Comparison of ENCODE assay signal across 8 cellular contexts in the genomic region with DNA sequence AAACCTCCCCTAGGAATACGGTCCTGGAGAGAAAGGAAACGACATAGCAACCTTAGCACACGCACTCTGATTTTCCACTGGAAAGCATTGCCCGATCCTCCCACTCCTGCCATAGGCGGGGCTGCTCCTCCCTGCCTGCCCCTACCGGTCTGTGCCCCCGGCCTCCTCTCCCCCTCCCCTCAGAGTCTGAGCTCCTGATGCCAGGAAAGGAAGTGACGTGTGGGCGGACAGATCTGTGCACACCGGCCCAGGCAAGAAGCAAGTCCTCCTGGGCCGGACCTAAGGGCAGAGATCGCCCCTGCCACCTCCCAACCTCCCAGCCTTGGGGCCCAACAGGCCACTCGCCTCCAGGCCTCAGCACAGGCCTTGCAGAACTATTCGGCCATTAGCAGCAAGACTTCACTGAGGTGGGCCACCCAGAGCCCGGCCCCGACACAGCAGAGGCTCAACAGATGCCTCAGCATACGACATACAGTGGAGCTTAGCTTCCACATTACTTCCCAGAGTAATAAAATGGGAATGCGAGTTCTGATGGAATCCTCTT. TPM values are rescaled to one million over a fixed set of nuclear protein-coding genes. Genes with fewer than 3 reads are reported as not detected.
DNase-seq lines count a peak whose midpoint lies in the region; ATAC-seq, FAIRE-seq and TF ChIP-seq lines count a peak whose summit lies in the region.

No MANE protein-coding gene starts in this region.

- H3K27me3 ChIP-seq in right atrium auricular region, result no peaks in the 10 kb centered on the region

- no peak for TF ChIP-seq CTCF in right atrium auricular region (IDR thresholded peaks at IDR 0.05)

- no peak for FAIRE-seq in HTR-8/SVneo (lab: Jason Lieb, UNC)

- peaks cover 31% of the 10 kb centered on the region for H3K36me3 ChIP-seq in right atrium auricular region

- DNase-seq in HTR-8/SVneo (ENCODE audit: insufficient read length, low spot score), result peak; percentile 23
- no peak for DNase-seq in activated T-cell treated with anti-CD3 and anti-CD28 coated beads, Interleukin-2, amount 50 U/mL, for 4 hours
- DNase-seq in right atrium auricular region (ENCODE audit: low spot score), result no peak
- peak; percentile 65 for DNase-seq in sciatic nerve (ENCODE audit: low spot score)
- DNase-seq in NCI-H524 (lab: John Stamatoyannopoulos, UW), result no peak
- no peak for DNase-seq in central memory CD4-positive, alpha-beta T cell

- H3K36me3 Mint-ChIP-seq in activated T-cell treated with anti-CD3 and anti-CD28 coated beads, Interleukin-2, amount 50 U/mL, for 4 hours (ENCODE audit: insufficient read depth), result peaks cover 10% of the 10 kb centered on the region

- intact Hi-C loops in sciatic nerve (cut with DNase I), result no loop called here

- no peaks in the 10 kb centered on the region for H3K9me3 Mint-ChIP-seq in activated T-cell treated with anti-CD3 and anti-CD28 coated beads, Interleukin-2, amount 50 U/mL, for 4 hours

- peak; percentile 25 to 30 for ATAC-seq in activated T-cell treated with anti-CD3 and anti-CD28 coated beads, Interleukin-2, amount 50 U/mL, for 4 hours
- ATAC-seq in sciatic nerve, result peak; percentile 62
- no peak for ATAC-seq in GM19452 (IDR thresholded peaks at IDR 0.05; ENCODE audit: unreplicated experiment)
- no peak for ATAC-seq in HG02678 (IDR thresholded peaks at IDR 0.05; ENCODE audit: unreplicated experiment)

- H3K27ac ChIP-seq in right atrium auricular region, result peak overlapping the region; percentile 74 to 75

- no peaks in the 10 kb centered on the region for H3K27me3 Mint-ChIP-seq in activated T-cell treated with anti-CD3 and anti-CD28 coated beads, Interleukin-2, amount 50 U/mL, for 4 hours (ENCODE audit: low read depth)

- peaks cover 53% of the 10 kb centered on the region for H3K4me1 Mint-ChIP-seq in activated T-cell treated with anti-CD3 and anti-CD28 coated beads, Interleukin-2, amount 50 U/mL, for 4 hours (ENCODE audit: low read depth)

- peaks cover 0 to 59% of the 10 kb centered on the region in 2 donors for H3K4me1 ChIP-seq in right atrium auricular region

- no peak overlapping the region for H3K4me3 Mint-ChIP-seq in activated T-cell treated with anti-CD3 and anti-CD28 coated beads, Interleukin-2, amount 50 U/mL, for 4 hours

- H3K9me3 ChIP-seq in right atrium auricular region, result no peaks in the 10 kb centered on the region

- H3K4me3 ChIP-seq in right atrium auricular region, result no peak overlapping the region

RNA-seq across cellular contexts. Expression of gene NINJ1, which starts 7.2 kb away (rescaled TPM):
- total RNA-seq in activated T-cell treated with anti-CD3 and anti-CD28 coated beads, Interleukin-2, amount 50 U/mL, for 4 hours, result 10 to 100 TPM; 48.6 to 69.8 (median 50.1) TPM
- total RNA-seq in right atrium auricular region (10 to 100 TPM; 65.5 to 89.4 TPM), sciatic nerve (53.5 TPM)

RNA-seq across cellular contexts. Expression of gene CARD19, which starts 30.9 kb away (rescaled TPM):
- total RNA-seq in activated T-cell treated with anti-CD3 and anti-CD28 coated beads, Interleukin-2, amount 50 U/mL, for 4 hours, result 10 to 100 TPM; 25.5 to 33.8 (median 28.4) TPM
- total RNA-seq in right atrium auricular region (10 to 100 TPM; 21.2 to 46.8 TPM), sciatic nerve (36.6 TPM)

RNA-seq across cellular contexts. Expression of gene WNK2, which starts 57.0 kb away (rescaled TPM):
- 1 to 10 TPM; 2.7 to 3.3 (median 3.0) TPM for total RNA-seq in activated T-cell treated with anti-CD3 and anti-CD28 coated beads, Interleukin-2, amount 50 U/mL, for 4 hours
- total RNA-seq in right atrium auricular region, result 100 to 1,000 TPM in 1 of 2 donors, 10 to 100 TPM in 1; 61.4 to 132 TPM
- 6.6 TPM for total RNA-seq in sciatic nerve

Comparison
In these comparisons a context has a peak if more than half of its experiments do, and no peak if none do; other contexts are left out.
1. DNase-seq: peak in HTR-8/SVneo (single experiment) and sciatic nerve (single experiment); none in activated T-cell treated with anti-CD3 and anti-CD28 coated beads, Interleukin-2, amount 50 U/mL, for 4 hours (single experiment), right atrium auricular region (single experiment), NCI-H524 (0 of 2) and central memory CD4-positive, alpha-beta T cell (single experiment).
2. ATAC-seq: peak in activated T-cell treated with anti-CD3 and anti-CD28 coated beads, Interleukin-2, amount 50 U/mL, for 4 hours (2 of 2) and sciatic nerve (single experiment); none in GM19452 (single experiment) and HG02678 (single experiment).